Comparison of ENCODE assay signal across 19 cellular contexts in the genomic region with DNA sequence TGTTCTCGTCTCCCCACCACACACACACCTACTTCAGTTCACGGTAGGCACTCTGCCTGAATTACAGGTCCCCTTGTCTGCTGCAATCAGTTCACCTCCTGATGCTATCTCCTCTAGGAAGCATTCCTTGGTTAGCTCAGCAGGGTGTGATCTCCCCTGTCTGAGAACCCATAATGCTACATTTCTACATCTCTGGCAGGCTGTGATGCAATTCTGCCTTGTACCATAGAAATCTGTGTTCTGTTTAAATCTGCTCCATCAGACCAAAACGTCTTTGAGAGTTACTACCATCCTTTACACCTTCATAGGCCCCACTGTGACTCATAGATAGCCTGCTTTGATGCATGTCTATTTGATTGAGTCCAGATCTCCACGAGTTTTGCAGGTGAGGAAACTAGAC.
DNase-seq lines count a peak whose midpoint lies in the region; ATAC-seq, FAIRE-seq and TF ChIP-seq lines count a peak whose summit lies in the region.
"Had no signal": no experiment of that assay in that cellular context is flagged by ENCODE, and none has a peak within 500 bp of the region (broad histone marks: within the 10 kb centered on the region; RNA-seq: fewer than 3 reads in every experiment).

No MANE protein-coding gene starts in this region.

- no peaks in the 10 kb centered on the region for H3K27me3 Mint-ChIP-seq in MCF 10A (ENCODE audit: insufficient read depth, unreplicated experiment)

- H3K4me1 Mint-ChIP-seq in MCF 10A (ENCODE audit: insufficient read depth, unreplicated experiment): peaks cover 59% of the 10 kb centered on the region
- H3K4me1 Mint-ChIP-seq: CD14-positive monocyte had no signal

- ATAC-seq in HG02798 (IDR thresholded peaks at IDR 0.05; ENCODE audit: poor library complexity, unreplicated experiment): no peak
- ATAC-seq in pancreas: no peak

- no TSS peak for BruUV-seq in MCF 10A (replicated peaks; lab: Mats Ljungman, UMichigan)

- intact Hi-C loops in MCF 10A (cut with micrococcal nuclease): loop anchor here (5.0 kb wide), 1 partner anchor 261 kb away; no protein-coding TSS in a partner anchor
- intact Hi-C loops in breast epithelium (cut with DNase I; ENCODE audit: low total_unique reads): no loop called here
- intact Hi-C loops in pancreas (cut with DNase I): no loop called here

- POLR2A ChIA-PET in MCF 10A (lab: Yijun Ruan, JAX): interaction anchor here (0.5 to 4.1 kb wide), 6 partner anchors 11 to 1120 kb away, joined by 3 to 32 read pairs (median 4); no protein-coding TSS in a partner anchor

- CTCF ChIA-PET in MCF 10A (lab: Yijun Ruan, JAX): interaction anchor here (0.6 to 1.5 kb wide), 3 partner anchors 65 to 641 kb away, joined by 3 to 4 read pairs (median 3); no protein-coding TSS in a partner anchor

- no peaks in the 10 kb centered on the region for H3K27me3 ChIP-seq in breast epithelium
- no peaks in the 10 kb centered on the region for H3K27me3 ChIP-seq in pancreas

- H3K36me3 Mint-ChIP-seq in MCF 10A (ENCODE audit: insufficient read depth, unreplicated experiment): peaks cover 5% of the 10 kb centered on the region
- H3K36me3 Mint-ChIP-seq: CD14-positive monocyte had no signal

- H3K36me3 ChIP-seq in breast epithelium (no peaks in the 10 kb centered on the region), pancreas (no peaks in the 10 kb centered on the region)

- H3K9me3 ChIP-seq in breast epithelium (no peaks in the 10 kb centered on the region), pancreas (no peaks in the 10 kb centered on the region)

- H3K4me1 ChIP-seq in breast epithelium (peaks cover 0 to 5% of the 10 kb centered on the region in 2 donors), pancreas (peaks cover 1 to 4% (median 3%) of the 10 kb centered on the region in 3 donors)

- no peak overlapping the region for H3K4me3 Mint-ChIP-seq in MCF 10A (ENCODE audit: unreplicated experiment)
- H3K4me3 Mint-ChIP-seq: CD14-positive monocyte had no signal

- TF ChIP-seq POLR2A in breast epithelium (IDR thresholded peaks at IDR 0.05): no peak

- H3K4me3 ChIP-seq in breast epithelium (no peak overlapping the region), pancreas (no peak overlapping the region)

- FAIRE-seq in urothelium cell line (lab: Jason Lieb, UNC) (peak; percentile 37), pancreas (lab: Jason Lieb, UNC) (no peak)

- peak overlapping the region; percentile 24 for H3K27ac Mint-ChIP-seq in MCF 10A (ENCODE audit: low read depth, unreplicated experiment)
- H3K27ac Mint-ChIP-seq: CD14-positive monocyte had no signal

- DNase-seq in MCF 10A (ENCODE audit: unreplicated experiment): no peak
- no peak for DNase-seq in breast epithelium (ENCODE audit: low spot score in 2 of 2)
- DNase-seq in dedifferentiated amniotic fluid mesenchymal stem cell (ENCODE audit: extremely low spot score): peak; percentile 53
- peak; percentile 20 for DNase-seq in kidney tubule cell (ENCODE audit: low spot score)
- no peak for DNase-seq in urothelium cell line (ENCODE audit: low spot score)
- DNase-seq in pancreas: no peak
- DNase-seq in NCI-H2196 (lab: John Stamatoyannopoulos, UW; ENCODE audit: unreplicated experiment): no peak
- DNase-seq: 8988T, COR-L47, DMS153, EL, H7, Kasumi-1, NCI-H1417, NCI-H1930, NCI-H2171 treated with DMSO at 0.1 percent for 48 hours, NCI-H524 had no signal

- TF ChIP-seq CTCF in MCF 10A (IDR thresholded peaks at IDR 0.05; ENCODE audit: unreplicated experiment) (no peak), breast epithelium (IDR thresholded peaks at IDR 0.05) (no peak), pancreas (IDR thresholded peaks at IDR 0.05) (no peak)

- 75 to 77% methylated on average over 4 of the region's 4 CpGs for WGBS in pancreas, 2 donors

- H3K27ac ChIP-seq in breast epithelium (no peak overlapping the region), pancreas (no peak overlapping the region)

- no peaks in the 10 kb centered on the region for H3K9me3 Mint-ChIP-seq in MCF 10A (ENCODE audit: unreplicated experiment)

Comparison
In these comparisons a context has a peak if more than half of its experiments do, and no peak if none do; other contexts are left out.
1. DNase-seq: peak in dedifferentiated amniotic fluid mesenchymal stem cell (single experiment) and kidney tubule cell (single experiment); none in MCF 10A (single experiment), breast epithelium (0 of 2), urothelium cell line (single experiment), pancreas (0 of 6) and NCI-H2196 (single experiment).